Comparison of ENCODE assay signal across 8 cellular contexts in the genomic region with DNA sequence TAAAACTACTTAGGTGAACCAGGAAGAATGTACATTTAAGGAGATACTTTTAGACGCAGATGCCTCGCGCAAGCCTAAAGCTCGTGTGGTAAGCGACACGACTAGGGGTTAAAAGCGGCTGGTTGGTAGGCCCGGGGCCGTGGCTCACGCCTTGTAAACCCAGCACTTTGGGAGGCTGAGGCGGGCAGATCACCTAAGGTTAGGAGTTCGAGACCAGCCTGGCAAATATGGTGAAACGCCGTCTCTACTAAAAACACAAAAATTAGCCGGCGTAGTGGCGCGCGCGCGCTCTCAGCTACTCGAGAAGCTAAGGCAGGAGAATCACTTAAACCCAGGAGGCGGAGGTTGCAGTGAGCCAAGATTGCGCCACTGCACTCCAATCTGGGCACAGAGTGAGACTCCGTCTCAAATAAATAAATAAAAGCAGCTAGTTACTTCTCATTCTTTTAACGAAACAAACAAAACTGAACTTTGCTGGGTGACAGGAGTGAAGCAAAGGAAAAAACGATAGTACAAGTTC. TPM values are rescaled to one million over a fixed set of nuclear protein-coding genes. Genes with fewer than 3 reads are reported as not detected.
DNase-seq lines count a peak whose midpoint lies in the region; TF ChIP-seq lines count a peak whose summit lies in the region.

No MANE protein-coding gene starts in this region.

- H3K4me3 Mint-ChIP-seq in activated CD4-positive, alpha-beta T cell treated with anti-CD3 and anti-CD28 coated beads, Interleukin-2, amount 10 ng/mL, durations not matched to agents 24 days and 14 days, result peak overlapping the region; percentile 98
- peak overlapping the region; percentile 86 for H3K4me3 Mint-ChIP-seq in mesothelial cell of epicardium

- H3K27me3 Mint-ChIP-seq in activated CD4-positive, alpha-beta T cell treated with anti-CD3 and anti-CD28 coated beads, Interleukin-2, amount 10 ng/mL, durations not matched to agents 24 days and 14 days, result no peaks in the 10 kb centered on the region
- H3K27me3 Mint-ChIP-seq in mesothelial cell of epicardium (ENCODE audit: low read depth), result no peaks in the 10 kb centered on the region

- H3K36me3 ChIP-seq in endocrine pancreas (ENCODE audit: control insufficient read depth, insufficient read depth, low read length), result no peaks in the 10 kb centered on the region
- peaks cover 0 to 10% (median 0%) of the 10 kb centered on the region in 5 donors for H3K36me3 ChIP-seq in subcutaneous abdominal adipose tissue (ENCODE audit: control insufficient read depth in 5 of 5, insufficient read depth in 5 of 5, low read length in 5 of 5)

- H3K9me3 Mint-ChIP-seq in activated CD4-positive, alpha-beta T cell treated with anti-CD3 and anti-CD28 coated beads, Interleukin-2, amount 10 ng/mL, durations not matched to agents 24 days and 14 days, result no peaks in the 10 kb centered on the region
- H3K9me3 Mint-ChIP-seq in mesothelial cell of epicardium, result no peaks in the 10 kb centered on the region

- H3K4me3 ChIP-seq in endocrine pancreas (ENCODE audit: control insufficient read depth, insufficient read depth, low read length), result peak overlapping the region; percentile 99
- peak overlapping the region; percentile 90 to 100 (median 98) for H3K4me3 ChIP-seq in subcutaneous abdominal adipose tissue (ENCODE audit: low read depth in 1 of 5, low read length in 5 of 5)

- peaks cover 45% of the 10 kb centered on the region for H3K36me3 Mint-ChIP-seq in activated CD4-positive, alpha-beta T cell treated with anti-CD3 and anti-CD28 coated beads, Interleukin-2, amount 10 ng/mL, durations not matched to agents 24 days and 14 days (ENCODE audit: low read depth)
- peaks cover 6% of the 10 kb centered on the region for H3K36me3 Mint-ChIP-seq in mesothelial cell of epicardium

- H3K4me1 Mint-ChIP-seq in activated CD4-positive, alpha-beta T cell treated with anti-CD3 and anti-CD28 coated beads, Interleukin-2, amount 10 ng/mL, durations not matched to agents 24 days and 14 days, result peaks cover 45% of the 10 kb centered on the region
- peaks cover 25% of the 10 kb centered on the region for H3K4me1 Mint-ChIP-seq in mesothelial cell of epicardium

- intact Hi-C loops in activated CD4-positive, alpha-beta T cell treated with anti-CD3 and anti-CD28 coated beads, Interleukin-2, amount 10 ng/mL, durations not matched to agents 24 days and 14 days (cut with micrococcal nuclease), result loop anchor here (1.0 to 2.0 kb wide), 5 partner anchors 14 to 152 kb away; a partner anchor contains a TSS

- H3K27ac Mint-ChIP-seq in activated CD4-positive, alpha-beta T cell treated with anti-CD3 and anti-CD28 coated beads, Interleukin-2, amount 10 ng/mL, durations not matched to agents 24 days and 14 days, result peak overlapping the region; percentile 99
- H3K27ac Mint-ChIP-seq in mesothelial cell of epicardium, result peak overlapping the region; percentile 95

- peak; percentile 16 for DNase-seq in activated gamma-delta T cell treated with Interleukin-2 at 50 U/mL for 16 hours
- DNase-seq in activated gamma-delta T cell (lab: John Stamatoyannopoulos, UW), result no peak
- peak; percentile 81 for DNase-seq in activated CD4-positive, alpha-beta T cell treated with anti-CD3 and anti-CD28 coated beads, Interleukin-2, amount 10 ng/mL, durations not matched to agents 24 days and 14 days
- peak in 1 of 2 experiments; percentile 42 for DNase-seq in mesothelial cell of epicardium (ENCODE audit: low spot score in 2 of 2, unreplicated experiment in 2 of 2)
- no peak for DNase-seq in NCI-H526 treated with DMSO at 0.1 percent for 48 hours (lab: John Stamatoyannopoulos, UW)
- no peak for DNase-seq in LoVo (ENCODE audit: low spot score)

- H3K4me1 ChIP-seq in endocrine pancreas (ENCODE audit: control insufficient read depth, insufficient read depth, low read length), result peaks cover 6% of the 10 kb centered on the region
- peaks cover 2 to 65% (median 53%) of the 10 kb centered on the region in 5 donors for H3K4me1 ChIP-seq in subcutaneous abdominal adipose tissue (ENCODE audit: control insufficient read depth in 5 of 5, insufficient read depth in 5 of 5, low read length in 5 of 5)

- H3K27me3 ChIP-seq in endocrine pancreas (ENCODE audit: control insufficient read depth, insufficient read depth, low read length) (no peaks in the 10 kb centered on the region), subcutaneous abdominal adipose tissue (ENCODE audit: control insufficient read depth in 5 of 5, insufficient read depth in 4 of 5, low read length in 5 of 5) (no peaks in the 10 kb centered on the region)

- TF ChIP-seq CTCF in mesothelial cell of epicardium (IDR thresholded peaks at IDR 0.05; ENCODE audit: unreplicated experiment), result no peak

- H3K9ac ChIP-seq in endocrine pancreas (ENCODE audit: control insufficient read depth, insufficient read depth, low read length) (peak overlapping the region; percentile 78), subcutaneous abdominal adipose tissue (ENCODE audit: low read length in 5 of 5) (peak overlapping the region; percentile 68 to 96 (median 91))

- peak overlapping the region; percentile 81 for H3K27ac ChIP-seq in subcutaneous abdominal adipose tissue (ENCODE audit: low read depth, low read length)

- H3K9me3 ChIP-seq in endocrine pancreas (ENCODE audit: control insufficient read depth, low read length) (no peaks in the 10 kb centered on the region), subcutaneous abdominal adipose tissue (ENCODE audit: control insufficient read depth in 5 of 5, low read length in 5 of 5) (no peaks in the 10 kb centered on the region)

RNA-seq across cellular contexts. Expression of a gene that starts 0.9 kb away (rescaled TPM):
- 123 and 128 TPM in 2 replicates for total RNA-seq in activated CD4-positive, alpha-beta T cell treated with anti-CD3 and anti-CD28 coated beads, Interleukin-2, amount 10 ng/mL, durations not matched to agents 24 days and 14 days
- 51.0 to 58.6 TPM (median 54.1 TPM) in 3 replicates for total RNA-seq in mesothelial cell of epicardium

RNA-seq across cellular contexts. Expression of a gene that starts 1.2 kb away (rescaled TPM):
- 184 and 185 TPM in 2 replicates for total RNA-seq in activated CD4-positive, alpha-beta T cell treated with anti-CD3 and anti-CD28 coated beads, Interleukin-2, amount 10 ng/mL, durations not matched to agents 24 days and 14 days
- 60.2 to 65.7 TPM (median 60.8 TPM) in 3 replicates for total RNA-seq in mesothelial cell of epicardium

Comparison
In these comparisons a context has a peak if more than half of its experiments do, and no peak if none do; other contexts are left out.
1. DNase-seq: peak in activated gamma-delta T cell treated with Interleukin-2 at 50 U/mL for 16 hours (single experiment) and activated CD4-positive, alpha-beta T cell treated with anti-CD3 and anti-CD28 coated beads, Interleukin-2, amount 10 ng/mL, durations not matched to agents 24 days and 14 days (single experiment); none in activated gamma-delta T cell (single experiment), NCI-H526 treated with DMSO at 0.1 percent for 48 hours (single experiment) and LoVo (single experiment).